Comparison of ENCODE assay signal across 9 cellular contexts in genomic region chr1:161082996-161083742, GRCh38. TPM values are rescaled to one million over a fixed set of nuclear protein-coding genes. Genes with fewer than 3 reads are reported as not detected.
A peak's percentile ranks its signal among the peaks of the same experiment; 100 is the strongest.
DNase-seq lines count a peak whose midpoint lies in the region; TF ChIP-seq lines count a peak whose summit lies in the region.
"Had no signal": no experiment of that assay in that cellular context is flagged by ENCODE, and none has a peak within 500 bp of the region (broad histone marks: within the 10 kb centered on the region; RNA-seq: fewer than 3 reads in every experiment).

No MANE protein-coding gene starts in this region.

- H3K9me3 ChIP-seq in Peyer's patch: no peaks in the 10 kb centered on the region

- H3K27me3 Mint-ChIP-seq in progenitor cell of endocrine pancreas: no peaks in the 10 kb centered on the region

- H3K36me3 ChIP-seq in Peyer's patch: no peaks in the 10 kb centered on the region

- peaks cover 31% of the 10 kb centered on the region for H3K4me1 Mint-ChIP-seq in progenitor cell of endocrine pancreas (ENCODE audit: low read depth)

- peak; percentile 83 for DNase-seq in GM04504 (ENCODE audit: low read depth)
- peak in 2 of 3 donors; percentile 80 to 87 for DNase-seq in Peyer's patch
- DNase-seq in fibroblast of mammary gland (ENCODE audit: low read depth): peak; percentile 97
- DNase-seq in progenitor cell of endocrine pancreas (ENCODE audit: low spot score, unreplicated experiment): peak; percentile 52
- DNase-seq in stimulated activated CD8-positive, alpha-beta memory T cell treated with anti-CD3 and anti-CD28 coated beads, Interleukin-4, amount 100 ng/mL, for 48 hours: no peak
- no peak for DNase-seq in stimulated activated CD4-positive, alpha-beta T cell treated with anti-CD3 and anti-CD28 coated beads, Interleukin-1b, Interleukin-23, amount 100 ng/mL, for 48 hours
- no peak for DNase-seq in cerebellum (ENCODE audit: low spot score)
- no peak for DNase-seq in activated naive CD4-positive, alpha-beta T cell treated with Interleukin-2 at 50 U/mL for 16 hours

- peak overlapping the region in 1 of 4 donors; percentile 68 for H3K27ac ChIP-seq in Peyer's patch

- H3K27ac Mint-ChIP-seq in progenitor cell of endocrine pancreas: peak overlapping the region; percentile 98

- TF ChIP-seq CTCF in Peyer's patch (IDR thresholded peaks at IDR 0.05): no peak
- TF ChIP-seq CTCF in fibroblast of mammary gland (conservative IDR thresholded peaks at IDR 0.05; ENCODE audit: control insufficient read depth, insufficient read depth, low read depth, low read length): no peak
- TF ChIP-seq CTCF in progenitor cell of endocrine pancreas (IDR thresholded peaks at IDR 0.05; ENCODE audit: unreplicated experiment): no peak

- no peaks in the 10 kb centered on the region for H3K27me3 ChIP-seq in Peyer's patch

- no peaks in the 10 kb centered on the region for H3K36me3 Mint-ChIP-seq in progenitor cell of endocrine pancreas (ENCODE audit: insufficient read depth)

- H3K4me1 ChIP-seq in Peyer's patch: peaks cover 0 to 14% (median 0%) of the 10 kb centered on the region in 4 donors

- no peak for TF ChIP-seq POLR2A in Peyer's patch (IDR thresholded peaks at IDR 0.05)

- no peak overlapping the region for H3K4me3 Mint-ChIP-seq in progenitor cell of endocrine pancreas (ENCODE audit: low read depth)

- H3K4me3 ChIP-seq in Peyer's patch (no peak overlapping the region), fibroblast of mammary gland (ENCODE audit: control insufficient read depth, low read depth, low read length) (no peak overlapping the region)

- no peaks in the 10 kb centered on the region for H3K9me3 Mint-ChIP-seq in progenitor cell of endocrine pancreas (ENCODE audit: low read depth)

RNA-seq across cellular contexts. Expression of gene NECTIN4, which starts 6.2 kb away (rescaled TPM):
- total RNA-seq in Peyer's patch (1 to 10 TPM in 3 of 4 donors, under 1 TPM in 1; 0.54 to 2.5 (median 1.6) TPM), progenitor cell of endocrine pancreas (1.9 and 2.4 TPM in 2 replicates), cerebellum (not detected)

RNA-seq across cellular contexts. Expression of gene ARHGAP30, which starts 13.5 kb away (rescaled TPM):
- total RNA-seq in Peyer's patch (10 to 100 TPM in 1 of 4 donors, 1 to 10 TPM in 3; 5.1 to 31.4 (median 6.7) TPM), progenitor cell of endocrine pancreas (0.20 TPM in 1 of 2 replicates, not detected in the other), cerebellum (1.00 TPM)
- total RNA-seq: glomerular endothelial cell had no signal

RNA-seq across cellular contexts. Expression of gene KLHDC9, which starts 15.0 kb away (rescaled TPM):
- total RNA-seq in Peyer's patch: 1 to 10 TPM in 3 of 4 donors, not detected in 1; 2.1 to 4.8 (median 2.4) TPM
- total RNA-seq in progenitor cell of endocrine pancreas: 14.7 and 16.7 TPM in 2 replicates
- total RNA-seq in cerebellum: 6.5 TPM

RNA-seq across cellular contexts. Expression of gene PFDN2, which starts 34.7 kb away (rescaled TPM):
- 10 to 100 TPM; 11.6 to 68.5 (median 15.2) TPM for total RNA-seq in Peyer's patch
- 54.8 and 57.9 TPM in 2 replicates for total RNA-seq in progenitor cell of endocrine pancreas
- total RNA-seq in cerebellum: 22.1 TPM

RNA-seq across cellular contexts. Expression of gene NIT1, which starts 34.7 kb away (rescaled TPM):
- total RNA-seq in Peyer's patch: 100 to 1,000 TPM in 3 of 4 donors, 10 to 100 TPM in 1; 54.5 to 148 (median 120) TPM
- total RNA-seq in progenitor cell of endocrine pancreas: 58.6 and 59.0 TPM in 2 replicates
- total RNA-seq in cerebellum: 25.0 TPM

Comparison
In these comparisons a context has a peak if more than half of its experiments do, and no peak if none do; other contexts are left out.
1. DNase-seq: peak in GM04504 (single experiment), Peyer's patch (2 of 3), fibroblast of mammary gland (single experiment) and progenitor cell of endocrine pancreas (single experiment); none in stimulated activated CD8-positive, alpha-beta memory T cell treated with anti-CD3 and anti-CD28 coated beads, Interleukin-4, amount 100 ng/mL, for 48 hours (single experiment), stimulated activated CD4-positive, alpha-beta T cell treated with anti-CD3 and anti-CD28 coated beads, Interleukin-1b, Interleukin-23, amount 100 ng/mL, for 48 hours (single experiment), cerebellum (single experiment) and activated naive CD4-positive, alpha-beta T cell treated with Interleukin-2 at 50 U/mL for 16 hours (single experiment).